Comparison of ENCODE assay signal across 22 cellular contexts in genomic region chr5:2888520-2889060, GRCh38.
A peak's percentile ranks its signal among the peaks of the same experiment; 100 is the strongest.
DNase-seq lines count a peak whose midpoint lies in the region; ATAC-seq and TF ChIP-seq lines count a peak whose summit lies in the region.
"Had no signal": no experiment of that assay in that cellular context is flagged by ENCODE, and none has a peak within 500 bp of the region (broad histone marks: within the 10 kb centered on the region; RNA-seq: fewer than 3 reads in every experiment).

No MANE protein-coding gene starts in this region.

- H4K20me1 ChIP-seq in neural progenitor cell (ENCODE audit: low read depth) = no peaks in the 10 kb centered on the region

- H3K36me3 Mint-ChIP-seq in osteocyte (ENCODE audit: unreplicated experiment) (no peaks in the 10 kb centered on the region), neural progenitor cell (no peaks in the 10 kb centered on the region)

- H3K27me3 ChIP-seq in neural progenitor cell = no peaks in the 10 kb centered on the region
- H3K27me3 ChIP-seq: Peyer's patch had no signal

- H3K36me3 ChIP-seq in neural progenitor cell = no peaks in the 10 kb centered on the region
- H3K36me3 ChIP-seq: Peyer's patch had no signal

- H3K4me3 Mint-ChIP-seq in stimulated activated naive CD8-positive, alpha-beta T cell treated with anti-CD3 and anti-CD28 coated beads, Interleukin-15, amount 100 ng/mL, for 72 hours = no peak overlapping the region
- H3K4me3 Mint-ChIP-seq in osteocyte (ENCODE audit: unreplicated experiment) (no peak overlapping the region), neural progenitor cell (no peak overlapping the region)

- no peak overlapping the region for H2AFZ ChIP-seq in neural progenitor cell (replicated peaks)

- no peaks in the 10 kb centered on the region for H3K9me3 ChIP-seq in neural progenitor cell (ENCODE audit: low read depth)
- H3K9me3 ChIP-seq: Peyer's patch had no signal

- no peak for DNase-seq in stimulated activated naive CD8-positive, alpha-beta T cell treated with anti-CD3 and anti-CD28 coated beads, Interleukin-15, amount 100 ng/mL, for 72 hours
- no peak for DNase-seq in stimulated activated naive CD8-positive, alpha-beta T cell treated with anti-CD3 and anti-CD28 coated beads, Interleukin-15, Interleukin-2, amounts not matched to agents 100 U/mL and 50 U/mL, for 24 hours
- DNase-seq in left lobe of liver (ENCODE audit: low spot score) = peak; percentile 7
- peak; percentile 56 for DNase-seq in osteocyte (ENCODE audit: extremely low spot score, unreplicated experiment)
- no peak for DNase-seq in ACHN
- no peak for DNase-seq in NCI-H226
- DNase-seq in neural progenitor cell (ENCODE audit: low spot score) = no peak
- DNase-seq: 8988T, DMS53, GDM1, GOT3, KBM-7, MM.1S, NCI-H1048, NCI-H1436 treated with DMSO at 0.1 percent for 48 hours, NCI-H2029 treated with DMSO at 0.1 percent for 48 hours, NCI-H2171, NCI-H524 treated with DMSO at 0.1 percent for 48 hours, NCI-H82, Peyer's patch had no signal

- no peaks in the 10 kb centered on the region for H3K27me3 Mint-ChIP-seq in stimulated activated naive CD8-positive, alpha-beta T cell treated with anti-CD3 and anti-CD28 coated beads, Interleukin-15, amount 100 ng/mL, for 72 hours
- H3K27me3 Mint-ChIP-seq in osteocyte (ENCODE audit: unreplicated experiment) = no peaks in the 10 kb centered on the region
- peaks cover 2% of the 10 kb centered on the region for H3K27me3 Mint-ChIP-seq in neural progenitor cell (ENCODE audit: insufficient read depth, low read depth)

- H3K27ac ChIP-seq in neural progenitor cell = no peak overlapping the region
- H3K27ac ChIP-seq: C4-2B, Peyer's patch had no signal

- H3F3A ChIP-seq in neural progenitor cell (ENCODE audit: low read depth) = no peaks in the 10 kb centered on the region

- no peak overlapping the region for H3K4me2 ChIP-seq in neural progenitor cell

- no peaks in the 10 kb centered on the region for H3K79me2 ChIP-seq in neural progenitor cell (ENCODE audit: low read depth)

- in situ Hi-C loops in ACHN (cut with HindIII; ENCODE audit: low pct_ligation_motif_present, low pct_unique_long_range_greater_than_20kb, low sequenced_read_pairs) = no loop called here

- H3K27ac Mint-ChIP-seq in stimulated activated naive CD8-positive, alpha-beta T cell treated with anti-CD3 and anti-CD28 coated beads, Interleukin-15, amount 100 ng/mL, for 72 hours = no peak overlapping the region
- H3K27ac Mint-ChIP-seq in osteocyte (ENCODE audit: unreplicated experiment) = no peak overlapping the region
- H3K27ac Mint-ChIP-seq in neural progenitor cell = no peak overlapping the region

- ATAC-seq in stimulated activated naive CD8-positive, alpha-beta T cell treated with anti-CD3 and anti-CD28 coated beads, Interleukin-15, amount 100 ng/mL, for 72 hours = peak; percentile 28
- no peak for ATAC-seq in stimulated activated naive CD8-positive, alpha-beta T cell treated with anti-CD3 and anti-CD28 coated beads, Interleukin-15, Interleukin-2, amounts not matched to agents 100 U/mL and 50 U/mL, for 24 hours
- no peak for ATAC-seq in left lobe of liver
- ATAC-seq: SK-N-SH treated with all-trans-retinoic acid at 6 μM for 48 hours had no signal

- H3K9ac ChIP-seq in neural progenitor cell = no peak overlapping the region

- H3K4me1 Mint-ChIP-seq in stimulated activated naive CD8-positive, alpha-beta T cell treated with anti-CD3 and anti-CD28 coated beads, Interleukin-15, amount 100 ng/mL, for 72 hours = no peaks in the 10 kb centered on the region
- H3K4me1 Mint-ChIP-seq in osteocyte (ENCODE audit: unreplicated experiment) (no peaks in the 10 kb centered on the region), neural progenitor cell (no peaks in the 10 kb centered on the region)

- no peaks in the 10 kb centered on the region for H3K4me1 ChIP-seq in neural progenitor cell
- H3K4me1 ChIP-seq: Peyer's patch had no signal

- no peak for TF ChIP-seq CTCF in osteocyte (IDR thresholded peaks at IDR 0.05)
- TF ChIP-seq CTCF in neural progenitor cell (IDR thresholded peaks at IDR 0.05) = no peak

- peaks cover 4 to 6% of the 10 kb centered on the region in 2 donors for H3K9me3 Mint-ChIP-seq in stimulated activated naive CD8-positive, alpha-beta T cell treated with anti-CD3 and anti-CD28 coated beads, Interleukin-15, amount 100 ng/mL, for 72 hours
- H3K9me3 Mint-ChIP-seq in osteocyte (ENCODE audit: unreplicated experiment) = peaks cover 28% of the 10 kb centered on the region
- no peaks in the 10 kb centered on the region for H3K9me3 Mint-ChIP-seq in neural progenitor cell

- H3K4me3 ChIP-seq in neural progenitor cell = no peak overlapping the region
- H3K4me3 ChIP-seq: Peyer's patch had no signal

Comparison
In these comparisons a context has a peak if more than half of its experiments do, and no peak if none do; other contexts are left out.
1. DNase-seq: peak in left lobe of liver (single experiment) and osteocyte (single experiment); none in stimulated activated naive CD8-positive, alpha-beta T cell treated with anti-CD3 and anti-CD28 coated beads, Interleukin-15, amount 100 ng/mL, for 72 hours (0 of 2), stimulated activated naive CD8-positive, alpha-beta T cell treated with anti-CD3 and anti-CD28 coated beads, Interleukin-15, Interleukin-2, amounts not matched to agents 100 U/mL and 50 U/mL, for 24 hours (single experiment), ACHN (single experiment), NCI-H226 (single experiment) and neural progenitor cell (single experiment).